Comparison of ENCODE assay signal across 8 cellular contexts in genomic region chr2:178796079-178796677, GRCh38. TPM values are rescaled to one million over a fixed set of nuclear protein-coding genes. Genes with fewer than 3 reads are reported as not detected.
A peak's percentile ranks its signal among the peaks of the same experiment; 100 is the strongest.
DNase-seq lines count a peak whose midpoint lies in the region; ATAC-seq and TF ChIP-seq lines count a peak whose summit lies in the region.

No MANE protein-coding gene starts in this region.

- peaks cover 0 to 8% (median 0%) of the 10 kb centered on the region in 11 donors for H3K9me3 ChIP-seq in heart right ventricle

- H3K27ac ChIP-seq in heart right ventricle = no peak overlapping the region

- ATAC-seq in heart right ventricle (no peak), Right ventricle myocardium superior (ENCODE audit: poor library complexity) (no peak), GM18517 (IDR thresholded peaks at IDR 0.05; ENCODE audit: unreplicated experiment) (no peak), GM21515 (IDR thresholded peaks at IDR 0.05; ENCODE audit: unreplicated experiment) (no peak), GM18858 (IDR thresholded peaks at IDR 0.05; ENCODE audit: unreplicated experiment) (no peak)

- H3K27me3 ChIP-seq in heart right ventricle = no peaks in the 10 kb centered on the region

- H3K36me3 ChIP-seq in heart right ventricle = peaks cover 0 to 99% (median 30%) of the 10 kb centered on the region in 9 donors

- DNase-seq in heart right ventricle = no peak
- no peak for DNase-seq in Right ventricle myocardium superior
- peak; percentile 64 to 66 for DNase-seq in NCI-H446 (lab: John Stamatoyannopoulos, UW)
- peak; percentile 51 for DNase-seq in dedifferentiated amniotic fluid mesenchymal stem cell (ENCODE audit: extremely low spot score)
- DNase-seq in non-pigmented ciliary epithelial cell (ENCODE audit: low read depth) = peak; percentile 9

- H3K4me1 ChIP-seq in heart right ventricle = peaks cover 0 to 52% (median 8%) of the 10 kb centered on the region in 9 donors

- H3K4me3 ChIP-seq in heart right ventricle = no peak overlapping the region

- intact Hi-C loops in heart right ventricle (cut with DNase I) = loop anchor here (1.0 to 10.0 kb wide), 4 partner anchors 116 to 119 kb away; no protein-coding TSS in a partner anchor
- intact Hi-C loops in Right ventricle myocardium superior (cut with DNase I) = loop anchor here (5.0 kb wide), 1 partner anchor 116 kb away; no protein-coding TSS in a partner anchor

- WGBS in heart right ventricle, 2 donors = 81 to 88% methylated on average over 2 of the region's 2 CpGs

- peak; percentile 51 to 82 (median 66) for TF ChIP-seq CTCF in heart right ventricle (IDR thresholded peaks at IDR 0.05)

RNA-seq across cellular contexts. Expression of gene TTN, which starts 11.0 kb away (rescaled TPM):
- total RNA-seq in heart right ventricle (1,000 to 10,000 TPM; 2,633 to 4,921 (median 3,995) TPM), Right ventricle myocardium superior (3,113 TPM)
- polyA plus RNA-seq in heart right ventricle = 100 to 1,000 TPM in 1 of 2 donors, 10 to 100 TPM in 1; 65.7 to 862 TPM

Comparison
In these comparisons a context has a peak if more than half of its experiments do, and no peak if none do; other contexts are left out.
1. DNase-seq: peak in NCI-H446 (2 of 2), dedifferentiated amniotic fluid mesenchymal stem cell (single experiment) and non-pigmented ciliary epithelial cell (single experiment); none in heart right ventricle (0 of 2) and Right ventricle myocardium superior (single experiment).